ENCODE assay signal across 15 cellular contexts in the genomic region with DNA sequence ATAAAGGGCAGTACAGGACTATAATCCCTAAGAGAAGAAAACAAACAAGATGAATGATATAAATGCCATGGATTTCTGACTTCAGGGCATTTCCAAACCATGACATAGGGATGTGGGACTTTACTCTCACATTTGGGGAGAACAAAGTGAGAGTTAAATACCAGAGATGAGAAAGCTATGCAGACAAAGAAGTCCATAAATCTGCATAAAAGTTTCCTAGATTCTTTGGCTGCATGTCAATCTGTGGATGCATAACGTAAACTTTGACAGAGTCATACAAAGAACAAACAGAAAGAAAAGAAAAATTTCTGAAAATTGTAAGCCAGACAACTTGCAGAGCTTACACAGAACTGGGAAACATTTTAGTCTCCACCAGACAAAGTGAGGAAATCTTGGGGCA. TPM values are rescaled to one million over a fixed set of nuclear protein-coding genes. Genes with fewer than 3 reads are reported as not detected.
DNase-seq lines count a peak whose midpoint lies in the region; ATAC-seq and TF ChIP-seq lines count a peak whose summit lies in the region.
"Had no signal": no experiment of that assay in that cellular context is flagged by ENCODE, and none has a peak within 500 bp of the region (broad histone marks: within the 10 kb centered on the region; RNA-seq: fewer than 3 reads in every experiment).

No MANE protein-coding gene starts in this region.

- ATAC-seq in IMR-90 (ENCODE audit: low read depth) (peak; percentile 48), psoas muscle (no peak), GM21825 (IDR thresholded peaks at IDR 0.05; ENCODE audit: unreplicated experiment) (no peak)
- ATAC-seq: A549 had no signal

- H2AK5ac ChIP-seq in IMR-90 (ENCODE audit: low read depth, low read length) = no peak overlapping the region

- no peaks in the 10 kb centered on the region for H3K27me3 Mint-ChIP-seq in activated naive CD8-positive, alpha-beta T cell treated with anti-CD3 and anti-CD28 coated beads for 36 hours
- H3K27me3 Mint-ChIP-seq: CD8-positive, alpha-beta memory T cell; IgD-negative memory B cell had no signal

- BruUV-seq in IMR-90 (replicated peaks; lab: Mats Ljungman, UMichigan) = no TSS peak

- H2BK5ac ChIP-seq in IMR-90 (ENCODE audit: low read depth, low read length, poor library complexity, severe bottlenecking) = no peak overlapping the region

- intact Hi-C loops in IMR-90 (cut with micrococcal nuclease) (no loop called here), psoas muscle (cut with DNase I) (no loop called here)

- no peak overlapping the region for H2AFZ ChIP-seq in IMR-90 (replicated peaks; ENCODE audit: low read length, poor library complexity)
- H2AFZ ChIP-seq: GM23248 had no signal

- H3K27ac Mint-ChIP-seq in activated naive CD8-positive, alpha-beta T cell treated with anti-CD3 and anti-CD28 coated beads for 36 hours = no peak overlapping the region
- H3K27ac Mint-ChIP-seq: CD8-positive, alpha-beta memory T cell; IgD-negative memory B cell had no signal

- no peaks in the 10 kb centered on the region for H3K4me1 ChIP-seq in IMR-90 (ENCODE audit: control insufficient read depth, insufficient read depth, low read length)
- no peaks in the 10 kb centered on the region for H3K4me1 ChIP-seq in psoas muscle
- H3K4me1 ChIP-seq: A549, BLaER1 had no signal

- H3K9me3 Mint-ChIP-seq in activated naive CD8-positive, alpha-beta T cell treated with anti-CD3 and anti-CD28 coated beads for 36 hours = peaks cover 15% of the 10 kb centered on the region

- no peak overlapping the region for H2BK15ac ChIP-seq in IMR-90 (ENCODE audit: low read depth, low read length)

- no peak overlapping the region for H3K18ac ChIP-seq in IMR-90 (ENCODE audit: low read depth, low read length)

- TF ChIP-seq CTCF in IMR-90 (conservative IDR thresholded peaks at IDR 0.05; ENCODE audit: low read depth, low read length) (no peak), GM13976 (IDR thresholded peaks at IDR 0.05; ENCODE audit: borderline replicate concordance, control extremely low read depth, extremely low read depth, insufficient read depth, missing control alignments) (no peak), psoas muscle (IDR thresholded peaks at IDR 0.05) (no peak)

- H3K4me3 ChIP-seq in IMR-90 (ENCODE audit: insufficient read depth, low read depth, low read length) (no peak overlapping the region), psoas muscle (no peak overlapping the region)
- H3K4me3 ChIP-seq: A549, BLaER1, GM23248 had no signal

- H3K56ac ChIP-seq in IMR-90 (ENCODE audit: extremely low read depth, insufficient read depth, low read length) = no peak overlapping the region

- H3K36me3 ChIP-seq in IMR-90 (ENCODE audit: control insufficient read depth, insufficient read depth, low read length) = no peaks in the 10 kb centered on the region
- peaks cover 0 to 10% of the 10 kb centered on the region in 2 donors for H3K36me3 ChIP-seq in psoas muscle (ENCODE audit: insufficient read depth in 1 of 2, low read depth in 1 of 2)

- no peaks in the 10 kb centered on the region for H4K20me1 ChIP-seq in IMR-90 (ENCODE audit: insufficient read depth, low read length)
- H4K20me1 ChIP-seq: BLaER1 had no signal

- H3K4me2 ChIP-seq in IMR-90 (ENCODE audit: low read depth, low read length) = no peak overlapping the region; the same call in 1 of the 2 replicates
- H3K4me2 ChIP-seq: A549, BLaER1 had no signal

- DNase-seq in IMR-90 = peak; percentile 35
- DNase-seq in amniotic epithelial cell (ENCODE audit: low read depth) = peak; percentile 63
- peak; percentile 79 for DNase-seq in foreskin melanocyte
- DNase-seq in GM13976 (ENCODE audit: low spot score) = no peak
- DNase-seq in psoas muscle = no peak
- no peak for DNase-seq in activated naive CD8-positive, alpha-beta T cell treated with anti-CD3 and anti-CD28 coated beads for 36 hours
- DNase-seq: Caco-2; CD8-positive, alpha-beta memory T cell; DND-41; GM23248; H7 had no signal

- H3K36me3 Mint-ChIP-seq in activated naive CD8-positive, alpha-beta T cell treated with anti-CD3 and anti-CD28 coated beads for 36 hours = peaks cover 35% of the 10 kb centered on the region

- POLR2A ChIA-PET in IMR-90 (lab: Charles Lee; ENCODE audit: unreplicated experiment) = no interaction called here

- no peak overlapping the region for H3K23ac ChIP-seq in IMR-90 (ENCODE audit: low read depth, low read length)

- no peak overlapping the region for H3K14ac ChIP-seq in IMR-90 (replicated peaks; ENCODE audit: low read depth, low read length)

- in situ Hi-C loops in IMR-90 (cut with MboI; ENCODE audit: low sequenced_read_pairs) = no loop called here
- in situ Hi-C loops in GM13976 (cut with MboI; ENCODE audit: low sequenced_read_pairs, unreplicated experiment) = no loop called here

- H2BK20ac ChIP-seq in IMR-90 (ENCODE audit: low read depth, low read length) = no peak overlapping the region

- TF ChIP-seq RAD21 in IMR-90 (IDR thresholded peaks at IDR 0.05; ENCODE audit: low read length) = no peak

- no peak overlapping the region for H3K9ac ChIP-seq in IMR-90 (ENCODE audit: low read depth, low read length)
- H3K9ac ChIP-seq: BLaER1, GM23248 had no signal

- WGBS in IMR-90 (ENCODE audit: extremely low coverage in 2 of 2, insufficient read length in 1 of 2), 2 experiments = no CpG with 5 or more reads among the region's 1 CpG
- WGBS in psoas muscle, 3 donors = 65 to 96% (median 76%) methylated on average over 1 of the region's 1 CpG

- H3K4me3 Mint-ChIP-seq in activated naive CD8-positive, alpha-beta T cell treated with anti-CD3 and anti-CD28 coated beads for 36 hours = no peak overlapping the region
- H3K4me3 Mint-ChIP-seq: CD8-positive, alpha-beta memory T cell; IgD-negative memory B cell had no signal

- no peaks in the 10 kb centered on the region for H3K9me1 ChIP-seq in IMR-90 (ENCODE audit: insufficient read depth, low read length)

- H4K5ac ChIP-seq in IMR-90 (ENCODE audit: low read depth, low read length) = no peak overlapping the region

- H3K27me3 ChIP-seq in IMR-90 (ENCODE audit: control insufficient read depth, insufficient read depth, low read length) = no peaks in the 10 kb centered on the region
- H3K27me3 ChIP-seq in psoas muscle (ENCODE audit: insufficient read depth in 3 of 3, low read length in 2 of 3) = no peaks in the 10 kb centered on the region
- H3K27me3 ChIP-seq: BLaER1 had no signal

- CTCF ChIA-PET in IMR-90 (lab: Yijun Ruan, JAX) = no interaction called here

- H3K4ac ChIP-seq in IMR-90 (ENCODE audit: low read depth, low read length) = no peak overlapping the region

- dilution Hi-C loops in IMR-90 (cut with HindIII; ENCODE audit: low sequenced_read_pairs, unreplicated experiment) = no loop called here

- H3K9me3 ChIP-seq in IMR-90 (ENCODE audit: control insufficient read depth, insufficient read depth, low read length) (0 out of 2 replicates have a peak, but pooled peaks cover 2% of the 10 kb centered on the region), psoas muscle (no peaks in the 10 kb centered on the region)
- H3K9me3 ChIP-seq: A549 had no signal

- H4K8ac ChIP-seq in IMR-90 (ENCODE audit: low read depth in 2 of 2, low read length in 2 of 2) = no peak overlapping the region

- no peaks in the 10 kb centered on the region; a peak in 1 of 4 replicates for H3K79me1 ChIP-seq in IMR-90 (ENCODE audit: low read depth in 1 of 2, low read length in 2 of 2)

- H4K91ac ChIP-seq in IMR-90 (ENCODE audit: insufficient read depth, low read depth, low read length) = no peak overlapping the region

- H2BK120ac ChIP-seq in IMR-90 (ENCODE audit: low read depth, low read length) = no peak overlapping the region

- H3K4me1 Mint-ChIP-seq in activated naive CD8-positive, alpha-beta T cell treated with anti-CD3 and anti-CD28 coated beads for 36 hours = peaks cover 3% of the 10 kb centered on the region
- H3K4me1 Mint-ChIP-seq: CD8-positive, alpha-beta memory T cell had no signal

- no peak for TF ChIP-seq POLR2A in IMR-90 (IDR thresholded peaks at IDR 0.05; ENCODE audit: low read depth, low read length)

- H3K27ac ChIP-seq in IMR-90 (ENCODE audit: insufficient read depth, low read length) (no peak overlapping the region), psoas muscle (no peak overlapping the region)
- H3K27ac ChIP-seq: A549, BLaER1, GM23248 had no signal

- H2AK9ac ChIP-seq in IMR-90 (replicated peaks; ENCODE audit: low read depth, low read length, poor library complexity) = no peak overlapping the region

TF ChIP-seq in IMR-90, 13 proteins besides CTCF, POLR2A, EP300 and RAD21 (continues in another document):
- no peak for TF ChIP-seq MXI1 (IDR thresholded peaks at IDR 0.05; ENCODE audit: borderline replicate concordance, low read depth, low read length)
- TF ChIP-seq MAFK (IDR thresholded peaks at IDR 0.05; ENCODE audit: low read depth, low read length) = no peak
- TF ChIP-seq CEBPB (IDR thresholded peaks at IDR 0.05; ENCODE audit: low read depth, low read length) = no peak
- TF ChIP-seq SMC3 (IDR thresholded peaks at IDR 0.05; ENCODE audit: low read depth, low read length) = no peak
- no peak for TF ChIP-seq USF2 (IDR thresholded peaks at IDR 0.05; ENCODE audit: low read depth, low read length)
- no peak for TF ChIP-seq FOS (IDR thresholded peaks at IDR 0.05; ENCODE audit: low read depth, low read length)
- TF ChIP-seq NFE2L2 (IDR thresholded peaks at IDR 0.05; ENCODE audit: low read depth, low read length) = no peak
- no peak for TF ChIP-seq ELK1 (IDR thresholded peaks at IDR 0.05; ENCODE audit: borderline replicate concordance, low read depth, low read length)

RNA-seq across cellular contexts. Expression of gene EPM2A, which starts 11.7 kb away (rescaled TPM):
- 3.9 and 4.5 TPM in 2 replicates for total RNA-seq in IMR-90 (2012; rRNA removed)
- polyA plus RNA-seq in IMR-90 (2012; rRNA removed) = 2.1 and 2.4 TPM in 2 replicates
- 0.89 and 1.8 TPM in 2 replicates for polyA plus RNA-seq in IMR-90 (2012; cell fraction: cytosol; rRNA removed)
- polyA plus RNA-seq in IMR-90 (2012; cell fraction: nucleus; rRNA removed; ENCODE audit: low replicate concordance) = 2.6 and 3.3 TPM in 2 replicates
- total RNA-seq in psoas muscle = 10 to 100 TPM; 55.4 to 73.7 (median 70.6) TPM
- 10 to 100 TPM; 30.1 to 88.4 (median 40.9) TPM for polyA plus RNA-seq in psoas muscle
- total RNA-seq in activated naive CD8-positive, alpha-beta T cell treated with anti-CD3 and anti-CD28 coated beads for 36 hours = 1 to 10 TPM; 8.3 to 9.0 TPM

Comparison
In these comparisons a context has a peak if more than half of its experiments do, and no peak if none do; other contexts are left out.
1. DNase-seq: peak in IMR-90 (single experiment), amniotic epithelial cell (single experiment) and foreskin melanocyte (single experiment); none in GM13976 (single experiment), psoas muscle (0 of 2) and activated naive CD8-positive, alpha-beta T cell treated with anti-CD3 and anti-CD28 coated beads for 36 hours (single experiment).
2. RNA of gene EPM2A, which starts 11.7 kb away (total RNA-seq): 55.4 to 73.7 TPM in psoas muscle; 8.3 to 9.0 TPM in activated naive CD8-positive, alpha-beta T cell treated with anti-CD3 and anti-CD28 coated beads for 36 hours and 3.9 to 4.5 TPM in IMR-90; every median in the first group is over 4 times any median in the second.